Comparison of ENCODE assay signal across 25 cellular contexts in genomic region chr15:40508216-40508615, GRCh38. TPM values are rescaled to one million over a fixed set of nuclear protein-coding genes. Genes with fewer than 3 reads are reported as not detected.
A peak's percentile ranks its signal among the peaks of the same experiment; 100 is the strongest.
DNase-seq lines count a peak whose midpoint lies in the region; FAIRE-seq and TF ChIP-seq lines count a peak whose summit lies in the region.
"Had no signal": no experiment of that assay in that cellular context is flagged by ENCODE, and none has a peak within 500 bp of the region (broad histone marks: within the 10 kb centered on the region; RNA-seq: fewer than 3 reads in every experiment).

No MANE protein-coding gene starts in this region.

- no peaks in the 10 kb centered on the region for H3K36me3 ChIP-seq in trophoblast cell (ENCODE audit: control insufficient read depth in 1 of 2, insufficient read depth in 2 of 2, low read length in 2 of 2)
- H3K36me3 ChIP-seq: BE2C, BLaER1 had no signal

- peaks cover 26% of the 10 kb centered on the region for H3K4me1 Mint-ChIP-seq in neural crest cell

- H2AK5ac ChIP-seq in trophoblast cell (ENCODE audit: low read length) = no peak overlapping the region

- no peaks in the 10 kb centered on the region for H3K9me3 Mint-ChIP-seq in neural crest cell
- H3K9me3 Mint-ChIP-seq: CD4-positive, alpha-beta memory T cell; CD8-positive, alpha-beta memory T cell had no signal

- FAIRE-seq in GM12892 (lab: Jason Lieb, UNC) = peak; percentile 56
- FAIRE-seq: A204.1, GM12878, GM18507 had no signal

- no peak overlapping the region for H3K18ac ChIP-seq in trophoblast cell (ENCODE audit: low read length)

- TF ChIP-seq CTCF in neural crest cell (conservative IDR thresholded peaks at IDR 0.05) = no peak

- H4K8ac ChIP-seq in trophoblast cell (ENCODE audit: low read depth, low read length) = no peak overlapping the region

- H3K9me3 ChIP-seq in trophoblast cell (ENCODE audit: insufficient read depth, low read depth, low read length) = no peaks in the 10 kb centered on the region
- H3K9me3 ChIP-seq: BE2C, BLaER1 had no signal

- no peak overlapping the region for H3K27ac ChIP-seq in trophoblast cell (ENCODE audit: low read depth, low read length)
- H3K27ac ChIP-seq: BLaER1 had no signal

- no peak overlapping the region for H2BK12ac ChIP-seq in trophoblast cell (ENCODE audit: low read length)

- TF ChIP-seq POLR2A in GM12892 (IDR thresholded peaks at IDR 0.05; ENCODE audit: low read depth, low read length) = no peak

- no peak for DNase-seq in GM12892 (ENCODE audit: insufficient read length)
- no peak for DNase-seq in neural crest cell (ENCODE audit: low read depth, low spot score)
- peak; percentile 71 to 87 for DNase-seq in trophoblast cell
- no peak for DNase-seq in inferior parietal cortex (ENCODE audit: extremely low spot score)
- DNase-seq in activated CD4-positive, alpha-beta T cell treated with anti-CD3 and anti-CD28 coated beads for 48 hours = no peak
- DNase-seq: 8988T; ACHN; BE2C; C1 segment of cervical spinal cord; CD4-positive, alpha-beta memory T cell; CD4-positive, CD25-positive, alpha-beta regulatory T cell; CD8-positive, alpha-beta memory T cell; COR-L47; DMS 273 treated with DMSO at 0.1 percent for 48 hours; DMS153; DMS53; DMS79; DND-41; EL; GDM1 had no signal

- no peak overlapping the region for H3K4ac ChIP-seq in trophoblast cell (ENCODE audit: low read depth, low read length)

- no peaks in the 10 kb centered on the region for H3K79me2 ChIP-seq in trophoblast cell (ENCODE audit: control insufficient read depth, insufficient read depth, low read length, poor library complexity)

- no peak overlapping the region for H4K12ac ChIP-seq in trophoblast cell (ENCODE audit: low read depth, low read length)

- no peak overlapping the region for H2BK5ac ChIP-seq in trophoblast cell (ENCODE audit: low read depth, low read length, poor library complexity)

- peaks cover 12% of the 10 kb centered on the region for H3K27me3 ChIP-seq in trophoblast cell (ENCODE audit: insufficient read depth, low read length)
- H3K27me3 ChIP-seq: BE2C had no signal

- no peaks in the 10 kb centered on the region for H3K36me3 Mint-ChIP-seq in neural crest cell (ENCODE audit: low read depth)
- H3K36me3 Mint-ChIP-seq: CD4-positive, alpha-beta memory T cell; CD8-positive, alpha-beta memory T cell had no signal

- H2BK120ac ChIP-seq in trophoblast cell (ENCODE audit: insufficient read depth, low read length, poor library complexity) = no peak overlapping the region

- peaks cover 6 to 11% of the 10 kb centered on the region in 2 experiments for H3K4me1 ChIP-seq in trophoblast cell (ENCODE audit: control insufficient read depth in 1 of 2, insufficient read depth in 2 of 2, low read length in 2 of 2)

- H3K27ac Mint-ChIP-seq in neural crest cell (ENCODE audit: unreplicated experiment) = no peak overlapping the region
- H3K27ac Mint-ChIP-seq: CD14-positive monocyte; CD4-positive, alpha-beta memory T cell; CD4-positive, CD25-positive, alpha-beta regulatory T cell; CD8-positive, alpha-beta memory T cell had no signal

- peaks cover 1% of the 10 kb centered on the region for H3K79me1 ChIP-seq in trophoblast cell (ENCODE audit: low read length)

- WGBS in trophoblast cell (ENCODE audit: extremely low coverage, insufficient coverage, insufficient read length) = no CpG with 5 or more reads among the region's 1 CpG

- H2AFZ ChIP-seq in trophoblast cell (ENCODE audit: insufficient read depth, low read length, poor library complexity) = no peak overlapping the region

- H3K23ac ChIP-seq in trophoblast cell (ENCODE audit: low read length) = no peak overlapping the region

- H3K4me2 ChIP-seq in trophoblast cell (ENCODE audit: low read length) = no peak overlapping the region
- H3K4me2 ChIP-seq: BLaER1 had no signal

- no peak overlapping the region for H3K4me3 ChIP-seq in trophoblast cell (ENCODE audit: low read depth, low read length)
- H3K4me3 ChIP-seq: BLaER1, GM12878 had no signal

- peaks cover 64% of the 10 kb centered on the region for H3K27me3 Mint-ChIP-seq in neural crest cell (ENCODE audit: low read depth)

- H3K14ac ChIP-seq in trophoblast cell (ENCODE audit: low read length) = no peak overlapping the region

- H4K91ac ChIP-seq in trophoblast cell (ENCODE audit: low read depth, low read length) = no peak overlapping the region

- peak overlapping the region; percentile 13 for H3K4me3 Mint-ChIP-seq in neural crest cell
- H3K4me3 Mint-ChIP-seq: CD8-positive, alpha-beta memory T cell had no signal

- no peak overlapping the region for H3K9ac ChIP-seq in trophoblast cell (ENCODE audit: low read length)
- H3K9ac ChIP-seq: BLaER1 had no signal

RNA-seq across cellular contexts. Expression of gene CHST14, which starts 37.4 kb away (rescaled TPM):
- 6.0 TPM for polyA plus RNA-seq in GM12892 (2012; ENCODE audit: missing spikeins)
- total RNA-seq in neural crest cell = 32.9 and 37.1 TPM in 2 replicates
- polyA plus RNA-seq in trophoblast cell (2013) = 11.9 and 12.2 TPM in 2 replicates

RNA-seq across cellular contexts. Expression of gene CCDC32, which starts 56.6 kb away (rescaled TPM):
- 58.9 TPM for polyA plus RNA-seq in GM12892 (2012; ENCODE audit: missing spikeins)
- 19.2 and 19.9 TPM in 2 replicates for total RNA-seq in neural crest cell
- polyA plus RNA-seq in trophoblast cell (2013) = 15.4 and 16.5 TPM in 2 replicates

Comparison
In these comparisons a context has a peak if more than half of its experiments do, and no peak if none do; other contexts are left out.
1. DNase-seq: peak in trophoblast cell (2 of 2); none in GM12892 (single experiment), neural crest cell (single experiment), inferior parietal cortex (single experiment) and activated CD4-positive, alpha-beta T cell treated with anti-CD3 and anti-CD28 coated beads for 48 hours (single experiment).